ENCODE assay signal across 26 cellular contexts in genomic region chr7:28187012-28187411, GRCh38. TPM values are rescaled to one million over a fixed set of nuclear protein-coding genes. Genes with fewer than 3 reads are reported as not detected.
DNase-seq lines count a peak whose midpoint lies in the region; TF ChIP-seq lines count a peak whose summit lies in the region.
"Had no signal": no experiment of that assay in that cellular context is flagged by ENCODE, and none has a peak within 500 bp of the region (broad histone marks: within the 10 kb centered on the region; RNA-seq: fewer than 3 reads in every experiment).

No MANE protein-coding gene starts in this region.

- CTCF ChIA-PET in HEK293 (lab: Yijun Ruan, JAX) (no interaction called here), HEK293T (lab: Yijun Ruan, JAX) (interaction anchor here (0.6 kb wide), 1 partner anchor 125 kb away, joined by 3 read pairs; no protein-coding TSS in a partner anchor)

- POLR2A ChIA-PET in HEK293 (lab: Yijun Ruan, JAX), result no interaction called here
- POLR2A ChIA-PET in HEK293T (lab: Yijun Ruan, JAX), result interaction anchor here (0.9 kb wide), 1 partner anchor 1988 kb away, joined by 3 read pairs; no protein-coding TSS in a partner anchor

- intact Hi-C loops in testis (cut with DNase I; ENCODE audit: low total_unique reads), result no loop called here

- WGBS in testis, 2 donors, result 58 to 88% methylated on average over 7 of the region's 7 CpGs

- TF ChIP-seq POLR2A in erythroblast (IDR thresholded peaks at IDR 0.05; ENCODE audit: low read length) (no peak), testis (IDR thresholded peaks at IDR 0.05) (no peak)

- DNase-seq in HEK293T (ENCODE audit: extremely low spot score) (peak; percentile 19), erythroblast (lab: John Stamatoyannopoulos, UW) (peak; percentile 28 to 30), testis (peak; percentile 56), mesenteric fat pad (ENCODE audit: low spot score) (no peak), NCI-H146 (lab: John Stamatoyannopoulos, UW) (no peak), NCI-H1417 treated with DMSO at 0.1 percent for 48 hours (lab: John Stamatoyannopoulos, UW) (no peak)
- DNase-seq in effector CD8-positive, alpha-beta T cell (lab: John Stamatoyannopoulos, UW), result no peak
- DNase-seq: 8988T; ACHN; BE2C; C1 segment of cervical spinal cord; CD4-positive, alpha-beta memory T cell; CD4-positive, CD25-positive, alpha-beta regulatory T cell; CD8-positive, alpha-beta memory T cell; COR-L47; DMS 273 treated with DMSO at 0.1 percent for 48 hours; DMS153; DMS53; DMS79; DND-41; EL; GDM1 had no signal

- H3K4me1 ChIP-seq in HEK293 (ENCODE audit: control insufficient read depth, insufficient read depth, low read length) (peaks cover 8% of the 10 kb centered on the region; the same call in 1 of the 2 replicates), testis (peaks cover 14% of the 10 kb centered on the region)

- no peaks in the 10 kb centered on the region for H3K36me3 ChIP-seq in HEK293 (ENCODE audit: control insufficient read depth in 2 of 2, insufficient read depth in 1 of 2, low read length in 2 of 2)
- no peaks in the 10 kb centered on the region for H3K36me3 ChIP-seq in testis (ENCODE audit: low read depth, missing control alignments)
- H3K36me3 ChIP-seq: BE2C, BLaER1 had no signal

- H3K27ac ChIP-seq in HEK293 (ENCODE audit: extremely low read depth, low read depth, low read length), result no peak overlapping the region
- peak overlapping the region; percentile 78 to 81 for H3K27ac ChIP-seq in testis
- H3K27ac ChIP-seq: BLaER1 had no signal

- H3K9me3 ChIP-seq in HEK293 (ENCODE audit: control insufficient read depth, insufficient read depth, low read depth, low read length), result no peaks in the 10 kb centered on the region
- no peaks in the 10 kb centered on the region for H3K9me3 ChIP-seq in testis
- H3K9me3 ChIP-seq: BE2C, BLaER1 had no signal

- TF ChIP-seq CTCF in HEK293 (tag by site-specific recombination; IDR thresholded peaks at IDR 0.05), result no peak
- TF ChIP-seq CTCF in testis (IDR thresholded peaks at IDR 0.05), result no peak

- H3K4me3 ChIP-seq in HEK293 (ENCODE audit: low read depth, low read length), result no peak overlapping the region
- H3K4me3 ChIP-seq in testis, result no peak overlapping the region
- H3K4me3 ChIP-seq: BLaER1, GM12878 had no signal

- no peaks in the 10 kb centered on the region for H3K27me3 ChIP-seq in testis
- H3K27me3 ChIP-seq: BE2C, BLaER1 had no signal

TF ChIP-seq in HEK293, 187 proteins besides CTCF, POLR2A, EP300 and RAD21:
- TF ChIP-seq ZNF670 (tag by site-specific recombination; IDR thresholded peaks at IDR 0.05; ENCODE audit: low read depth), result no peak
- TF ChIP-seq TRIM28 (IDR thresholded peaks at IDR 0.05; ENCODE audit: borderline replicate concordance, low read length), result peak; percentile 77

TF ChIP-seq in HEK293T, 16 proteins besides CTCF, POLR2A, EP300 and RAD21:
- TF ChIP-seq CTBP1 (IDR thresholded peaks at IDR 0.05; ENCODE audit: borderline replicate concordance) (no peak), ARNT (IDR thresholded peaks at IDR 0.05) (no peak), ZNF384 (IDR thresholded peaks at IDR 0.05) (no peak), FOXA1 (IDR thresholded peaks at IDR 0.05) (no peak), ELF4 (IDR thresholded peaks at IDR 0.05) (no peak), BHLHE40 (IDR thresholded peaks at IDR 0.05; ENCODE audit: borderline replicate concordance) (no peak), SP1 (IDR thresholded peaks at IDR 0.05) (no peak), FOXM1 (IDR thresholded peaks at IDR 0.05; ENCODE audit: borderline replicate concordance) (no peak), L3MBTL2 (conservative IDR thresholded peaks at IDR 0.05) (no peak), PKNOX1 (IDR thresholded peaks at IDR 0.05) (no peak), FOXK2 (IDR thresholded peaks at IDR 0.05) (no peak), HDGF (IDR thresholded peaks at IDR 0.05; ENCODE audit: borderline replicate concordance) (no peak), NFRKB (IDR thresholded peaks at IDR 0.05) (no peak), SUZ12 (IDR thresholded peaks at IDR 0.05) (no peak)

RNA-seq across cellular contexts. Expression of gene JAZF1, which starts 6.4 kb away (rescaled TPM):
- total RNA-seq in testis, result 10 to 100 TPM; 38.5 to 46.4 TPM
- 51.0 TPM for polyA plus RNA-seq in testis (ENCODE audit: insufficient read depth, low read depth, low replicate concordance)
- total RNA-seq in mesenteric fat pad, result 27.7 TPM
- total RNA-seq: G401 had no signal

Comparison
In these comparisons a context has a peak if more than half of its experiments do, and no peak if none do; other contexts are left out.
1. DNase-seq: peak in HEK293T (single experiment), erythroblast (2 of 2) and testis (single experiment); none in effector CD8-positive, alpha-beta T cell (single experiment), mesenteric fat pad (single experiment), NCI-H146 (single experiment) and NCI-H1417 treated with DMSO at 0.1 percent for 48 hours (single experiment).